Comparison of ENCODE assay signal across 13 cellular contexts in genomic region chr16:57013902-57014301, GRCh38. TPM values are rescaled to one million over a fixed set of nuclear protein-coding genes. Genes with fewer than 3 reads are reported as not detected.
DNase-seq lines count a peak whose midpoint lies in the region; ATAC-seq and TF ChIP-seq lines count a peak whose summit lies in the region.
"Had no signal": no experiment of that assay in that cellular context is flagged by ENCODE, and none has a peak within 500 bp of the region (broad histone marks: within the 10 kb centered on the region; RNA-seq: fewer than 3 reads in every experiment).

No MANE protein-coding gene starts in this region.

- H3K9me3 ChIP-seq in SJSA1 (replicated peaks) (no peaks in the 10 kb centered on the region), esophagus muscularis mucosa (no peaks in the 10 kb centered on the region)

- no peak for TF ChIP-seq POLR2A in esophagus muscularis mucosa (IDR thresholded peaks at IDR 0.05; ENCODE audit: low read depth)

- H3K4me3 Mint-ChIP-seq in activated naive CD4-positive, alpha-beta T cell treated with anti-CD3 and anti-CD28 coated beads, Interleukin-2, amount 50 U/mL, for 24 hours, result peak overlapping the region; percentile 76
- peak overlapping the region; percentile 59 to 76 for H3K4me3 Mint-ChIP-seq in stimulated activated naive CD8-positive, alpha-beta T cell treated with anti-CD3 and anti-CD28 coated beads, Interleukin-15, amount 100 ng/mL, for 72 hours

- no peaks in the 10 kb centered on the region for H3K9me3 Mint-ChIP-seq in activated naive CD4-positive, alpha-beta T cell treated with anti-CD3 and anti-CD28 coated beads, Interleukin-2, amount 50 U/mL, for 24 hours
- no peaks in the 10 kb centered on the region for H3K9me3 Mint-ChIP-seq in stimulated activated naive CD8-positive, alpha-beta T cell treated with anti-CD3 and anti-CD28 coated beads, Interleukin-15, amount 100 ng/mL, for 72 hours

- H3K36me3 ChIP-seq in SJSA1 (peaks cover 37% of the 10 kb centered on the region), esophagus muscularis mucosa (peaks cover under 1 to 21% (median 19%) of the 10 kb centered on the region in 4 donors)

- CTCF ChIA-PET in RWPE1 (lab: Yijun Ruan, JAX), result no interaction called here

- H3K27ac ChIP-seq in SJSA1 (peak overlapping the region; percentile 85), esophagus muscularis mucosa (replicated peaks in 1 of 4) (peak overlapping the region in 3 of 4 donors; percentile 1 to 34 (median 16)), RWPE1 (no peak overlapping the region)
- H3K27ac ChIP-seq: HL-60 had no signal

- peaks cover 31% of the 10 kb centered on the region for H3K36me3 Mint-ChIP-seq in activated naive CD4-positive, alpha-beta T cell treated with anti-CD3 and anti-CD28 coated beads, Interleukin-2, amount 50 U/mL, for 24 hours

- H3K27me3 Mint-ChIP-seq in activated naive CD4-positive, alpha-beta T cell treated with anti-CD3 and anti-CD28 coated beads, Interleukin-2, amount 50 U/mL, for 24 hours, result no peaks in the 10 kb centered on the region
- H3K27me3 Mint-ChIP-seq in stimulated activated naive CD8-positive, alpha-beta T cell treated with anti-CD3 and anti-CD28 coated beads, Interleukin-15, amount 100 ng/mL, for 72 hours, result no peaks in the 10 kb centered on the region

- TF ChIP-seq CTCF in esophagus muscularis mucosa (IDR thresholded peaks at IDR 0.05) (no peak), RWPE1 (conservative IDR thresholded peaks at IDR 0.05; ENCODE audit: low read depth) (no peak)

- H3K4me3 ChIP-seq in SJSA1, result no peak overlapping the region
- H3K4me3 ChIP-seq in esophagus muscularis mucosa, result no peak overlapping the region

- H3K27me3 ChIP-seq in SJSA1 (replicated peaks) (no peaks in the 10 kb centered on the region), esophagus muscularis mucosa (no peaks in the 10 kb centered on the region)

- intact Hi-C loops in esophagus muscularis mucosa (cut with DNase I), result no loop called here

- TF ChIP-seq EP300 in esophagus muscularis mucosa (IDR thresholded peaks at IDR 0.05), result no peak

- DNase-seq in activated naive CD4-positive, alpha-beta T cell (lab: John Stamatoyannopoulos, UW), result no peak
- DNase-seq in SJSA1 (ENCODE audit: low read depth in 1 of 2, low spot score in 2 of 2) (no peak), esophagus muscularis mucosa (ENCODE audit: extremely low spot score) (no peak), RWPE1 (ENCODE audit: low spot score) (no peak)
- DNase-seq in stimulated activated naive CD8-positive, alpha-beta T cell treated with anti-CD3 and anti-CD28 coated beads, Interleukin-15, amount 100 ng/mL, for 72 hours, result no peak
- DNase-seq in effector CD4-positive, alpha-beta T cell, result no peak
- DNase-seq: NCI-H1436, posterior cingulate gyrus had no signal

- WGBS in esophagus muscularis mucosa, result 97% methylated on average over 2 of the region's 2 CpGs

- POLR2A ChIA-PET in RWPE1 (lab: Yijun Ruan, JAX; ENCODE audit: low non-redundant PET), result no interaction called here

- peaks cover 32% of the 10 kb centered on the region for H3K4me1 ChIP-seq in SJSA1 (replicated peaks)
- H3K4me1 ChIP-seq in esophagus muscularis mucosa, result no peaks in the 10 kb centered on the region

- peak overlapping the region; percentile 99 for H3K27ac Mint-ChIP-seq in activated naive CD4-positive, alpha-beta T cell treated with anti-CD3 and anti-CD28 coated beads, Interleukin-2, amount 50 U/mL, for 24 hours
- peak overlapping the region; percentile 95 to 99 for H3K27ac Mint-ChIP-seq in stimulated activated naive CD8-positive, alpha-beta T cell treated with anti-CD3 and anti-CD28 coated beads, Interleukin-15, amount 100 ng/mL, for 72 hours

- H3K4me1 Mint-ChIP-seq in activated naive CD4-positive, alpha-beta T cell treated with anti-CD3 and anti-CD28 coated beads, Interleukin-2, amount 50 U/mL, for 24 hours, result peaks cover 88% of the 10 kb centered on the region
- peaks cover 91% of the 10 kb centered on the region for H3K4me1 Mint-ChIP-seq in stimulated activated naive CD8-positive, alpha-beta T cell treated with anti-CD3 and anti-CD28 coated beads, Interleukin-15, amount 100 ng/mL, for 72 hours

- ATAC-seq in stimulated activated naive CD8-positive, alpha-beta T cell treated with anti-CD3 and anti-CD28 coated beads, Interleukin-15, amount 100 ng/mL, for 72 hours, result no peak
- no peak for ATAC-seq in HG02938 (IDR thresholded peaks at IDR 0.05; ENCODE audit: unreplicated experiment)

RNA-seq across cellular contexts. Expression of gene NLRC5, which starts 24.5 kb away (rescaled TPM):
- 28.8 and 29.4 TPM in 2 replicates for total RNA-seq in SJSA1 (2014; rRNA removed; shearing (Covaris generic))
- total RNA-seq in esophagus muscularis mucosa, result 10 to 100 TPM; 14.4 to 22.5 (median 16.6) TPM

RNA-seq across cellular contexts. Expression of gene CETP, which starts 52.2 kb away (rescaled TPM):
- total RNA-seq in SJSA1 (2014; rRNA removed; shearing (Covaris generic)), result 0.08 TPM in 1 of 2 replicates, not detected in the other
- total RNA-seq in esophagus muscularis mucosa, result 1 to 10 TPM in 1 of 4 donors, under 1 TPM in 2, not detected in 1; 0.19 to 1.2 (median 0.52) TPM
- total RNA-seq: chondrocyte, fibroblast of villous mesenchyme had no signal
